ENCODE assay signal across 16 cellular contexts in genomic region chr7:82221152-82221674, GRCh38.
DNase-seq lines count a peak whose midpoint lies in the region; ATAC-seq, FAIRE-seq and TF ChIP-seq lines count a peak whose summit lies in the region.
"Had no signal": no experiment of that assay in that cellular context is flagged by ENCODE, and none has a peak within 500 bp of the region (broad histone marks: within the 10 kb centered on the region; RNA-seq: fewer than 3 reads in every experiment).

No MANE protein-coding gene starts in this region.

- H3K9me3 Mint-ChIP-seq in MCF 10A (ENCODE audit: unreplicated experiment): no peaks in the 10 kb centered on the region

- WGBS in psoas muscle, 3 donors: 42 to 55% (median 42%) methylated on average over 9 of the region's 9 CpGs

- H3K4me1 Mint-ChIP-seq in MCF 10A (ENCODE audit: insufficient read depth, unreplicated experiment): no peaks in the 10 kb centered on the region
- H3K4me1 Mint-ChIP-seq: B cell had no signal

- H3K36me3 Mint-ChIP-seq in MCF 10A (ENCODE audit: insufficient read depth, unreplicated experiment): no peaks in the 10 kb centered on the region

- H3K9me3 ChIP-seq in MG63: no peaks in the 10 kb centered on the region
- no peaks in the 10 kb centered on the region for H3K9me3 ChIP-seq in psoas muscle

- peaks cover 14% of the 10 kb centered on the region for H3K27me3 Mint-ChIP-seq in MCF 10A (ENCODE audit: insufficient read depth, unreplicated experiment)
- H3K27me3 Mint-ChIP-seq: B cell; CD4-positive, alpha-beta T cell had no signal

- FAIRE-seq in D721Med (lab: Jason Lieb, UNC): peak; percentile 67
- FAIRE-seq: GM12892, H54 had no signal

- H3K36me3 ChIP-seq in MG63 (no peaks in the 10 kb centered on the region), psoas muscle (ENCODE audit: insufficient read depth in 1 of 2, low read depth in 1 of 2) (no peaks in the 10 kb centered on the region)

- POLR2A ChIA-PET in MCF 10A (lab: Yijun Ruan, JAX): no interaction called here

- BruUV-seq in MCF 10A (replicated peaks; lab: Mats Ljungman, UMichigan): no TSS peak

- H3K27ac Mint-ChIP-seq in MCF 10A (ENCODE audit: low read depth, unreplicated experiment): no peak overlapping the region
- H3K27ac Mint-ChIP-seq: B cell; CD4-positive, alpha-beta T cell had no signal

- H3K27me3 ChIP-seq in MG63 (no peaks in the 10 kb centered on the region), psoas muscle (ENCODE audit: insufficient read depth in 3 of 3, low read length in 2 of 3) (no peaks in the 10 kb centered on the region)

- ATAC-seq in psoas muscle (peak in 3 of 4 donors; percentile 28 to 63 (median 56)), HG02884 (IDR thresholded peaks at IDR 0.05; ENCODE audit: unreplicated experiment) (no peak)

- no peak for TF ChIP-seq CTCF in D721Med (IDR thresholded peaks at IDR 0.05; ENCODE audit: insufficient read depth, missing control alignments)
- no peak for TF ChIP-seq CTCF in fibroblast of mammary gland (conservative IDR thresholded peaks at IDR 0.05; ENCODE audit: control insufficient read depth, insufficient read depth, low read depth, low read length)
- TF ChIP-seq CTCF in psoas muscle (IDR thresholded peaks at IDR 0.05): no peak
- TF ChIP-seq CTCF in MCF 10A (IDR thresholded peaks at IDR 0.05; ENCODE audit: unreplicated experiment): no peak

- no peak for DNase-seq in D721Med (ENCODE audit: insufficient read length, low spot score)
- peak; percentile 21 for DNase-seq in MG63
- DNase-seq in fibroblast of mammary gland (ENCODE audit: low read depth): peak; percentile 15
- DNase-seq in psoas muscle: no peak
- DNase-seq in MCF 10A (ENCODE audit: unreplicated experiment): no peak
- no peak for DNase-seq in ureter (ENCODE audit: low spot score)
- no peak for DNase-seq in COLO668 (lab: John Stamatoyannopoulos, UW; ENCODE audit: unreplicated experiment)
- DNase-seq: C1 segment of cervical spinal cord; CD4-positive, alpha-beta T cell; COR-L47; DND-41; GDM1 had no signal

- H3K4me3 ChIP-seq in MG63: no peak overlapping the region
- no peak overlapping the region for H3K4me3 ChIP-seq in fibroblast of mammary gland (ENCODE audit: control insufficient read depth, low read depth, low read length)
- H3K4me3 ChIP-seq in psoas muscle: no peak overlapping the region

- H3K27ac ChIP-seq in psoas muscle: no peak overlapping the region

- H3K4me1 ChIP-seq in psoas muscle: peaks cover 14% of the 10 kb centered on the region

- CTCF ChIA-PET in MCF 10A (lab: Yijun Ruan, JAX): interaction anchor here (0.7 kb wide), 2 partner anchors 8 to 24 kb away, joined by 3 to 4 read pairs; no protein-coding TSS in a partner anchor

- intact Hi-C loops in psoas muscle (cut with DNase I): no loop called here
- intact Hi-C loops in MCF 10A (cut with micrococcal nuclease): no loop called here

- H3K4me3 Mint-ChIP-seq in MCF 10A (ENCODE audit: unreplicated experiment): no peak overlapping the region
- H3K4me3 Mint-ChIP-seq: B cell; CD4-positive, alpha-beta T cell had no signal

Comparison
In these comparisons a context has a peak if more than half of its experiments do, and no peak if none do; other contexts are left out.
1. DNase-seq: peak in MG63 (single experiment) and fibroblast of mammary gland (single experiment); none in D721Med (single experiment), psoas muscle (0 of 2), MCF 10A (single experiment), ureter (single experiment) and COLO668 (single experiment).